Comparison of ENCODE assay signal across 10 cellular contexts in the genomic region with DNA sequence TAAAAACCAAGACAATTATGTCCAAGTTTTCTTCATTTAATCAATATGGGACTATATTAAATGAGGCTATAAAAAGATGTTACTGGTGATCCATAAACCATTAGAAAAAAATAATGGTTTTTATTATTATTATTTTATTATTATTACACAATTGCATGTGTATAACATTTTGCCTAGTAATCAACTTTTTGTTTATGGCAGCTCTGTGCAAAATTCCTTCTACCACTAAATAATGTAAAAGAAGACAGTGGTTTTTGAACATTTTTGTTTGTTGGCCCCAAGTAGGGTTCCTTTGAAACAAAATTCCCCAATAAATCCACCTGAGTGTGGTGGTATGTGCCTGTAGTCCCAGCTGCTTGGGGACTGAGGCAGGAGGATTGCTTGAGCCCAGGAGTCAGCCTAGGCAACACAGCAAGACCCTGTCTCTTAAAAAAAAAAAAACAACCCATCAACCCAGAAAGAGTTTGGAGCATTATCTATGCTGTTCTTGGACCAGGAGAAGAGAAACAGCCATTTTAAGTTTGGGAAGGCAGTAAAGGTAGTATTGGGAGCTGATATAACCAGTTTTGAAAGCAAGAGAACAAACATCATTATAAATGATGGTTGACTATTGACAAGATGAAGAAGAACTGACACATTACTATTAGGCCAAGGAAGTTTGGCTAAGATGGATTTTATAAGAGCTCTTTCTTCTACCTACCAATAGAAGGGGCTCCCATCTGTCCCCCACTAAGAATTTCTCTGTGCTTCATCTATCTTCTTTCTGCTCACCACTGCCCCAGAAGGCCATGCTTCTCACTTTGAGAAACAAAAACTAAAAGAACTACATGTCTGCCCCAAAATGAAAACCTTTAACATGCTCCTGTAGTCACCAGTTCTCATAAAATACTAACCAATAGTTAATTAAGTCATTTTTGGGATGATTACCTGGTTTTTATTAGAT. TPM values are rescaled to one million over a fixed set of nuclear protein-coding genes. Genes with fewer than 3 reads are reported as not detected.
DNase-seq lines count a peak whose midpoint lies in the region; ATAC-seq, FAIRE-seq and TF ChIP-seq lines count a peak whose summit lies in the region.
"Had no signal": no experiment of that assay in that cellular context is flagged by ENCODE, and none has a peak within 500 bp of the region (broad histone marks: within the 10 kb centered on the region; RNA-seq: fewer than 3 reads in every experiment).

No MANE protein-coding gene starts in this region.

- peak overlapping the region; percentile 81 for H3K27ac Mint-ChIP-seq in CD8-positive, alpha-beta T cell

- H3K27me3 Mint-ChIP-seq in CD8-positive, alpha-beta T cell (ENCODE audit: low read depth): no peaks in the 10 kb centered on the region

- H3K9ac ChIP-seq in OCI-LY1 (ENCODE audit: low read length) (peak overlapping the region; percentile 70), duodenal mucosa (ENCODE audit: low read depth in 1 of 2, low read length in 2 of 2) (peak overlapping the region in 1 of 2 donors; percentile 2)

- intact Hi-C loops in CD8-positive, alpha-beta T cell (cut with DNase I, micrococcal nuclease): loop anchor here (2.0 to 5.0 kb wide), 3 partner anchors 25 to 368 kb away; partner anchors contain the start of genes KLF3 (in 1 of the 2) and WDR19 (in 1 of the 2)
- intact Hi-C loops in sigmoid colon (cut with DNase I): no loop called here

- no peak for TF ChIP-seq CTCF in CD8-positive, alpha-beta T cell (IDR thresholded peaks at IDR 0.05)
- TF ChIP-seq CTCF in OCI-LY1 (IDR thresholded peaks at IDR 0.05; ENCODE audit: low read length) (peak; percentile 33; the same call in 1 of the 2 replicates), sigmoid colon (IDR thresholded peaks at IDR 0.05) (no peak)

- peaks cover 52% of the 10 kb centered on the region for H3K4me1 Mint-ChIP-seq in CD8-positive, alpha-beta T cell (ENCODE audit: low read depth)

- no peak for TF ChIP-seq EP300 in sigmoid colon (IDR thresholded peaks at IDR 0.05)

- peaks cover 3% of the 10 kb centered on the region; the same call in 1 of the 2 replicates for H3F3A ChIP-seq in OCI-LY1 (ENCODE audit: insufficient read depth, low read length)

- POLR2A ChIA-PET in CD8-positive, alpha-beta T cell (lab: Charles Lee): interaction anchor here (0.7 to 1.6 kb wide), 7 partner anchors 9 to 1275 kb away, joined by 3 to 5 read pairs (median 3); no protein-coding TSS in a partner anchor

- peak overlapping the region; percentile 86 for H3K4me2 ChIP-seq in OCI-LY1 (ENCODE audit: low read length)

- no peaks in the 10 kb centered on the region for H3K9me3 Mint-ChIP-seq in CD8-positive, alpha-beta T cell

- peaks cover 62% of the 10 kb centered on the region for H3K79me2 ChIP-seq in OCI-LY1 (ENCODE audit: insufficient read depth, low read length)

- no peaks in the 10 kb centered on the region for H4K20me1 ChIP-seq in OCI-LY1 (ENCODE audit: insufficient read depth, low read length)

- FAIRE-seq in GM19239 (lab: Jason Lieb, UNC): peak; percentile 99

- TF ChIP-seq POLR2A in sigmoid colon (IDR thresholded peaks at IDR 0.05): no peak

- no peak for DNase-seq in CD8-positive, alpha-beta T cell
- DNase-seq in GM19239 (ENCODE audit: insufficient read length, low spot score): no peak
- no peak for DNase-seq in Ammon's horn (ENCODE audit: low spot score)
- no peak for DNase-seq in sigmoid colon
- DNase-seq in SK-N-DZ (ENCODE audit: low spot score): no peak
- DNase-seq in NCI-H187 (lab: John Stamatoyannopoulos, UW): no peak
- DNase-seq: hippocampal formation, NCI-H510A had no signal

- H3K36me3 ChIP-seq in CD8-positive, alpha-beta T cell (ENCODE audit: insufficient read depth, low read length): no peaks in the 10 kb centered on the region
- peaks cover 25% of the 10 kb centered on the region for H3K36me3 ChIP-seq in OCI-LY1 (ENCODE audit: insufficient read depth, low read length)
- H3K36me3 ChIP-seq in duodenal mucosa (ENCODE audit: control insufficient read depth in 1 of 2, insufficient read depth in 2 of 2, low read length in 2 of 2): no peaks in the 10 kb centered on the region
- no peaks in the 10 kb centered on the region for H3K36me3 ChIP-seq in sigmoid colon

- H3K4me3 Mint-ChIP-seq in CD8-positive, alpha-beta T cell: peak overlapping the region; percentile 83

- no peaks in the 10 kb centered on the region for H3K9me3 ChIP-seq in CD8-positive, alpha-beta T cell (ENCODE audit: low read length)
- H3K9me3 ChIP-seq in OCI-LY1 (ENCODE audit: low read length) (no peaks in the 10 kb centered on the region), duodenal mucosa (ENCODE audit: control insufficient read depth in 1 of 2, low read length in 2 of 2) (no peaks in the 10 kb centered on the region), sigmoid colon (no peaks in the 10 kb centered on the region)

- ATAC-seq in CD8-positive, alpha-beta T cell: peak; percentile 19

- H3K9me2 ChIP-seq in OCI-LY1 (ENCODE audit: low read depth, low read length): no peaks in the 10 kb centered on the region

- CTCF ChIA-PET in CD8-positive, alpha-beta T cell (lab: Charles Lee): interaction anchor here (0.7 to 1.3 kb wide), 3 partner anchors 9 to 1595 kb away, joined by 3 read pairs; no protein-coding TSS in a partner anchor

- H2AFZ ChIP-seq in OCI-LY1 (ENCODE audit: low read length): no peak overlapping the region; the same call in 1 of the 2 replicates

- H3K4me1 ChIP-seq in CD8-positive, alpha-beta T cell (ENCODE audit: insufficient read depth, low read length): peaks cover 55% of the 10 kb centered on the region
- H3K4me1 ChIP-seq in OCI-LY1 (ENCODE audit: insufficient read depth, low read length, severe bottlenecking) (peaks cover 63% of the 10 kb centered on the region), duodenal mucosa (ENCODE audit: control insufficient read depth in 1 of 2, insufficient read depth in 2 of 2, low read length in 2 of 2) (peaks cover 0 to 8% of the 10 kb centered on the region in 2 donors), sigmoid colon (no peaks in the 10 kb centered on the region)

- H3K36me3 Mint-ChIP-seq in CD8-positive, alpha-beta T cell: peaks cover 3% of the 10 kb centered on the region

- peak overlapping the region; percentile 26 for H3K27ac ChIP-seq in CD8-positive, alpha-beta T cell (ENCODE audit: low read depth, low read length)
- H3K27ac ChIP-seq in OCI-LY1 (ENCODE audit: low read depth, low read length, poor library complexity, severe bottlenecking) (peak overlapping the region; percentile 89), duodenal mucosa (ENCODE audit: low read depth, low read length) (no peak overlapping the region), sigmoid colon (no peak overlapping the region)

- H3K27me3 ChIP-seq in CD8-positive, alpha-beta T cell (ENCODE audit: insufficient read depth, low read length): no peaks in the 10 kb centered on the region
- H3K27me3 ChIP-seq in OCI-LY1 (ENCODE audit: insufficient read depth, low read length) (no peaks in the 10 kb centered on the region), duodenal mucosa (ENCODE audit: control insufficient read depth in 1 of 2, insufficient read depth in 2 of 2, low read length in 2 of 2) (no peaks in the 10 kb centered on the region), sigmoid colon (no peaks in the 10 kb centered on the region)

- H3K4me3 ChIP-seq in CD8-positive, alpha-beta T cell (ENCODE audit: low read depth, low read length): peak overlapping the region; percentile 49
- H3K4me3 ChIP-seq in OCI-LY1 (ENCODE audit: low read depth, low read length, poor library complexity, severe bottlenecking) (peak overlapping the region; percentile 84), duodenal mucosa (ENCODE audit: low read depth in 1 of 2, low read length in 2 of 2) (peak overlapping the region; percentile 18 to 25), sigmoid colon (no peak overlapping the region)

RNA-seq across cellular contexts. Expression of gene TMEM156, which starts 2.2 kb away (rescaled TPM):
- total RNA-seq in CD8-positive, alpha-beta T cell: 1 to 10 TPM; 8.4 to 9.4 TPM
- under 1 TPM in 1 of 4 donors, not detected in 3; 0.66 TPM for total RNA-seq in sigmoid colon
- polyA plus RNA-seq in sigmoid colon: 1 to 10 TPM in 2 of 3 donors, not detected in 1; 6.5 to 9.1 TPM
- not detected in 2 replicates for polyA plus RNA-seq in SK-N-DZ (2014; cell fraction: cytosol; rRNA removed)
- not detected in 2 replicates for polyA plus RNA-seq in SK-N-DZ (2014; cell fraction: nucleus; rRNA removed)

RNA-seq across cellular contexts. Expression of gene KLHL5, which starts 32.0 kb away (rescaled TPM):
- total RNA-seq in CD8-positive, alpha-beta T cell: 10 to 100 TPM; 11.8 to 13.2 TPM
- 100 to 1,000 TPM in 3 of 4 donors, 10 to 100 TPM in 1; 88.5 to 179 (median 161) TPM for total RNA-seq in sigmoid colon
- 10 to 100 TPM in 1 of 3 donors, 1 to 10 TPM in 2; 5.8 to 15.2 (median 6.6) TPM for polyA plus RNA-seq in sigmoid colon
- polyA plus RNA-seq in SK-N-DZ (2014; cell fraction: cytosol; rRNA removed): 24.9 and 27.2 TPM in 2 replicates
- polyA plus RNA-seq in SK-N-DZ (2014; cell fraction: nucleus; rRNA removed): 13.8 and 14.5 TPM in 2 replicates

Comparison
In these comparisons a context has a peak if more than half of its experiments do, and no peak if none do; other contexts are left out.
1. H3K27ac ChIP-seq: peak in CD8-positive, alpha-beta T cell (single experiment) and OCI-LY1 (single experiment); none in duodenal mucosa (single experiment) and sigmoid colon (0 of 4).
2. H3K4me3 ChIP-seq: peak in CD8-positive, alpha-beta T cell (single experiment), OCI-LY1 (single experiment) and duodenal mucosa (2 of 2); none in sigmoid colon (0 of 4).
3. RNA of gene TMEM156, which starts 2.2 kb away (total RNA-seq): 8.4 to 9.4 TPM in CD8-positive, alpha-beta T cell; 0.66 TPM in sigmoid colon; every median in the first group is over 4 times any median in the second.
4. RNA of gene KLHL5, which starts 32.0 kb away (total RNA-seq): 88.5 to 179 TPM in sigmoid colon; 11.8 to 13.2 TPM in CD8-positive, alpha-beta T cell; every median in the first group is over 4 times any median in the second.